ENCODE assay signal across 8 cellular contexts in genomic region chr5:102671033-102671734, GRCh38.
DNase-seq lines count a peak whose midpoint lies in the region; ATAC-seq and TF ChIP-seq lines count a peak whose summit lies in the region.
"Not testable (repeated sequence)": the region's sequence is repeated elsewhere in the genome, so short reads cannot be mapped to it uniquely, and the experiment has no call there.

No MANE protein-coding gene starts in this region.

- not testable (repeated sequence) for TF ChIP-seq CTCF in HCT116 (IDR thresholded peaks at IDR 0.05 in 2 of 3, conservative IDR thresholded peaks at IDR 0.05 in 1 of 3; ENCODE audit: borderline replicate concordance in 1 of 3, insufficient read depth in 1 of 3, low read depth in 2 of 3, low read length in 2 of 3); endodermal cell (conservative IDR thresholded peaks at IDR 0.05); natural killer cell (IDR thresholded peaks at IDR 0.05); type B pancreatic cell (conservative IDR thresholded peaks at IDR 0.05)

- intact Hi-C loops in HCT116 (cut with micrococcal nuclease); natural killer cell (cut with micrococcal nuclease): not testable (repeated sequence)

- CTCF ChIA-PET in HCT116 (lab: Charles Lee), result interaction anchor here (1.2 kb wide), 1 partner anchor 10 kb away, joined by 5 read pairs; no protein-coding TSS in a partner anchor

- RAD21 ChIA-PET in HCT116 (lab: Charles Lee; ENCODE audit: low non-redundant PET in 1 of 2, low total read pairs in 2 of 2, uncharacterized antibody in 2 of 2, unreplicated experiment in 2 of 2), result not testable (repeated sequence)

- H3K4me1 ChIP-seq in HCT116 (ENCODE audit: control insufficient read depth in 1 of 2, insufficient read depth in 2 of 2, low read length in 2 of 2); SJCRH30; endodermal cell (ENCODE audit: control insufficient read depth, insufficient read depth, low read length): not testable (repeated sequence)

- not testable (repeated sequence) for H3K79me2 ChIP-seq in HCT116 (ENCODE audit: insufficient read depth, low read length)

- BruUV-seq in HCT116 (replicated peaks; lab: Mats Ljungman, UMichigan), result TSS peak; percentile 60

- peak overlapping the region; percentile 94 for H3K27ac Mint-ChIP-seq in endodermal cell
- H3K27ac Mint-ChIP-seq in natural killer cell, result not testable (repeated sequence)
- H3K27ac Mint-ChIP-seq in type B pancreatic cell, result peak overlapping the region; percentile 62

- peak overlapping the region; percentile 53 for H3K27ac ChIP-seq in HCT116 (ENCODE audit: low read depth, low read length)
- not testable (repeated sequence) for H3K27ac ChIP-seq in SJCRH30; endodermal cell (ENCODE audit: low read depth, low read length)

- H3K9me3 ChIP-seq in HCT116 (ENCODE audit: control insufficient read depth in 1 of 2, insufficient read depth in 1 of 2, low read depth in 1 of 2, low read length in 2 of 2); SJCRH30 (replicated peaks); endodermal cell (ENCODE audit: control insufficient read depth, low read length): not testable (repeated sequence)

- H3K27me3 Mint-ChIP-seq in endodermal cell (ENCODE audit: insufficient read depth); natural killer cell (ENCODE audit: low read depth in 2 of 2); type B pancreatic cell: not testable (repeated sequence)

- peak overlapping the region; percentile 68 for H3K4me2 ChIP-seq in HCT116 (ENCODE audit: low read length)

- H3K4me1 Mint-ChIP-seq in endodermal cell, natural killer cell: not testable (repeated sequence)
- H3K4me1 Mint-ChIP-seq in type B pancreatic cell (ENCODE audit: unreplicated experiment), result peaks cover 15% of the 10 kb centered on the region

- 42 to 43% methylated on average over 7 to 32 of the region's 32 CpGs for WGBS in endodermal cell (ENCODE audit: insufficient coverage in 1 of 2, insufficient read length in 1 of 2), 2 experiments

- TF ChIP-seq RAD21 in HCT116 (IDR thresholded peaks at IDR 0.05; ENCODE audit: low read depth), result not testable (repeated sequence)

- not testable (repeated sequence) for H3K36me3 Mint-ChIP-seq in endodermal cell (ENCODE audit: low read depth); natural killer cell; type B pancreatic cell

- H3K4me3 ChIP-seq in HCT116 (replicated peaks in 1 of 2; ENCODE audit: low read depth in 1 of 2, low read length in 2 of 2) (peak overlapping the region; percentile 45 to 57), SJCRH30 (peak overlapping the region; percentile 31), endodermal cell (ENCODE audit: low read length) (peak overlapping the region; percentile 83), iPS-11a (ENCODE audit: low read depth, low read length) (peak overlapping the region; percentile 18)

- H3K9me3 Mint-ChIP-seq in endodermal cell, result peaks cover 13% of the 10 kb centered on the region
- not testable (repeated sequence) for H3K9me3 Mint-ChIP-seq in natural killer cell, type B pancreatic cell

- peak; percentile 43; the same call in 1 of the 2 replicates for ATAC-seq in HCT116
- not testable (repeated sequence) for ATAC-seq in natural killer cell

- H4K20me1 ChIP-seq in HCT116 (ENCODE audit: insufficient read depth), result not testable (repeated sequence)

- H3K9ac ChIP-seq in HCT116 (ENCODE audit: low read length) (peak overlapping the region; percentile 60), endodermal cell (ENCODE audit: extremely low read depth, low read length, poor library complexity, severe bottlenecking) (peak overlapping the region; percentile 37)

- not testable (repeated sequence) for H3K36me3 ChIP-seq in HCT116 (ENCODE audit: control insufficient read depth in 1 of 2, insufficient read depth in 2 of 2, low read length in 2 of 2); SJCRH30; endodermal cell (ENCODE audit: control insufficient read depth, insufficient read depth, low read length)

- TF ChIP-seq POLR2A in HCT116 (IDR thresholded peaks at IDR 0.05; ENCODE audit: borderline replicate concordance, extremely low read depth, insufficient read depth, insufficient read length), result not testable (repeated sequence)

- not testable (repeated sequence) for H3K9me2 ChIP-seq in HCT116 (ENCODE audit: insufficient read depth)

- DNase-seq in COLO668 (lab: John Stamatoyannopoulos, UW; ENCODE audit: unreplicated experiment), result peak; percentile 3
- not testable (repeated sequence) for DNase-seq in HCT116 (ENCODE audit: low read depth, low spot score); SJCRH30; endodermal cell; natural killer cell; type B pancreatic cell (ENCODE audit: extremely low spot score, unreplicated experiment)
- peak; percentile 16 for DNase-seq in NCI-H2227 (lab: John Stamatoyannopoulos, UW; ENCODE audit: unreplicated experiment)

- POLR2A ChIA-PET in HCT116 (lab: Charles Lee), result not testable (repeated sequence)

- peak overlapping the region; percentile 77 for H3K4me3 Mint-ChIP-seq in endodermal cell
- peak overlapping the region; percentile 9 for H3K4me3 Mint-ChIP-seq in natural killer cell
- peak overlapping the region; percentile 77 for H3K4me3 Mint-ChIP-seq in type B pancreatic cell

- H3K27me3 ChIP-seq in HCT116 (ENCODE audit: insufficient read depth, low read length); SJCRH30; endodermal cell (ENCODE audit: control insufficient read depth, insufficient read depth, low read length, poor library complexity, severe bottlenecking): not testable (repeated sequence)

- H2AFZ ChIP-seq in HCT116 (ENCODE audit: low read depth, low read length, poor library complexity, severe bottlenecking), result peak overlapping the region; percentile 79

Comparison
In these comparisons a context has a peak if more than half of its experiments do, and no peak if none do; other contexts are left out.
1. H3K4me3 ChIP-seq: peak in every context shown above with its lines; median percentile 83 in endodermal cell; 51 in HCT116; 31 in SJCRH30; 18 in iPS-11a.
2. H3K4me3 Mint-ChIP-seq: peak in every context shown above with its lines; median percentile 77 in endodermal cell; 77 in type B pancreatic cell; 9 in natural killer cell.